ENCODE assay signal across 23 cellular contexts in genomic region chr4:94216394-94216793, GRCh38. TPM values are rescaled to one million over a fixed set of nuclear protein-coding genes. Genes with fewer than 3 reads are reported as not detected.
DNase-seq lines count a peak whose midpoint lies in the region; ATAC-seq lines count a peak whose summit lies in the region.
"Had no signal": no experiment of that assay in that cellular context is flagged by ENCODE, and none has a peak within 500 bp of the region (broad histone marks: within the 10 kb centered on the region; RNA-seq: fewer than 3 reads in every experiment).

No MANE protein-coding gene starts in this region.

- no peaks in the 10 kb centered on the region for H3K9me3 ChIP-seq in CD4-positive, alpha-beta memory T cell (ENCODE audit: control insufficient read depth in 1 of 2, low read length in 2 of 2)
- H3K9me3 ChIP-seq in T-helper 17 cell (ENCODE audit: control insufficient read depth, low read length, poor library complexity, severe bottlenecking): no peaks in the 10 kb centered on the region

- no peak overlapping the region for H3K27ac Mint-ChIP-seq in activated CD4-positive, alpha-beta memory T cell treated with anti-CD3 and anti-CD28 coated beads for 36 hours
- no peak overlapping the region for H3K27ac Mint-ChIP-seq in activated CD4-positive, alpha-beta memory T cell treated with anti-CD3 and anti-CD28 coated beads, Interleukin-2, amount 10 ng/mL, durations not matched to agents 7 days and 5 days
- peak overlapping the region in 5 of 7 donors; percentile 18 to 52 (median 37) for H3K27ac Mint-ChIP-seq in CD4-positive, alpha-beta memory T cell
- H3K27ac Mint-ChIP-seq in T-helper 17 cell: peak overlapping the region; percentile 77
- peak overlapping the region; percentile 44 for H3K27ac Mint-ChIP-seq in central memory CD8-positive, alpha-beta T cell (ENCODE audit: low read depth)
- H3K27ac Mint-ChIP-seq: HFFc6 had no signal

- H3K9me3 Mint-ChIP-seq in activated CD4-positive, alpha-beta memory T cell treated with anti-CD3 and anti-CD28 coated beads for 36 hours: no peaks in the 10 kb centered on the region
- no peaks in the 10 kb centered on the region for H3K9me3 Mint-ChIP-seq in activated CD4-positive, alpha-beta memory T cell treated with anti-CD3 and anti-CD28 coated beads, Interleukin-2, amount 10 ng/mL, durations not matched to agents 7 days and 5 days
- peaks cover 0 to 2% (median 0%) of the 10 kb centered on the region in 8 donors for H3K9me3 Mint-ChIP-seq in CD4-positive, alpha-beta memory T cell
- no peaks in the 10 kb centered on the region for H3K9me3 Mint-ChIP-seq in central memory CD8-positive, alpha-beta T cell
- H3K9me3 Mint-ChIP-seq: H9, HFFc6 had no signal

- H3K4me3 ChIP-seq in CD4-positive, alpha-beta memory T cell (ENCODE audit: low read length in 2 of 2): no peak overlapping the region
- H3K4me3 ChIP-seq: GM23248, PC-9 had no signal

- intact Hi-C loops in activated CD4-positive, alpha-beta memory T cell treated with anti-CD3 and anti-CD28 coated beads for 36 hours (cut with micrococcal nuclease): loop anchor here (1.0 kb wide), 1 partner anchor 8 kb away; no protein-coding TSS in a partner anchor
- intact Hi-C loops in CD4-positive, alpha-beta memory T cell (cut with micrococcal nuclease): no loop called here

- peak; percentile 42 for DNase-seq in activated CD4-positive, alpha-beta memory T cell treated with anti-CD3 and anti-CD28 coated beads for 36 hours
- no peak for DNase-seq in activated CD4-positive, alpha-beta memory T cell treated with anti-CD3 and anti-CD28 coated beads, Interleukin-2, amount 10 ng/mL, durations not matched to agents 7 days and 5 days
- DNase-seq in CD4-positive, alpha-beta memory T cell: no peak
- DNase-seq in T-helper 17 cell (no peak), kidney glomerular epithelial cell (lab: John Stamatoyannopoulos, UW) (no peak), HK-2 (ENCODE audit: unreplicated experiment) (no peak)
- no peak for DNase-seq in central memory CD8-positive, alpha-beta T cell (ENCODE audit: low spot score in 2 of 2)
- DNase-seq: AML-193, C1 segment of cervical spinal cord, GM23248, H9, HFFc6, KG1, NCI-H1105, NCI-H146, NCI-H2029 treated with DMSO at 0.1 percent for 48 hours, NCI-H226, NCI-H510A treated with DMSO at 0.1 percent for 48 hours, NCI-H748 treated with DMSO at 0.1 percent for 48 hours, PC-9, RPMI8226, SHP77 had no signal

- POLR2A ChIA-PET in activated CD4-positive, alpha-beta memory T cell treated with anti-CD3 and anti-CD28 coated beads for 36 hours (lab: Charles Lee): no interaction called here
- POLR2A ChIA-PET in activated CD4-positive, alpha-beta memory T cell treated with anti-CD3 and anti-CD28 coated beads, Interleukin-2, amount 10 ng/mL, durations not matched to agents 7 days and 5 days (lab: Charles Lee): no interaction called here
- POLR2A ChIA-PET in CD4-positive, alpha-beta memory T cell (lab: Charles Lee; ENCODE audit: partially characterized antibody): interaction anchor here (0.7 kb wide), 1 partner anchor 8 kb away, joined by 5 read pairs; no protein-coding TSS in a partner anchor

- peaks cover 26% of the 10 kb centered on the region for H3K4me1 ChIP-seq in CD4-positive, alpha-beta memory T cell (ENCODE audit: insufficient read depth, low read length)

- CTCF ChIA-PET in activated CD4-positive, alpha-beta memory T cell treated with anti-CD3 and anti-CD28 coated beads for 36 hours (lab: Charles Lee): no interaction called here
- CTCF ChIA-PET in activated CD4-positive, alpha-beta memory T cell treated with anti-CD3 and anti-CD28 coated beads, Interleukin-2, amount 10 ng/mL, durations not matched to agents 7 days and 5 days (lab: Charles Lee): no interaction called here
- CTCF ChIA-PET in CD4-positive, alpha-beta memory T cell (lab: Charles Lee; ENCODE audit: partially characterized antibody): no interaction called here

- no peak overlapping the region for H3K27ac ChIP-seq in CD4-positive, alpha-beta memory T cell (ENCODE audit: low read depth, low read length)
- H3K27ac ChIP-seq: GM23248, PC-9 had no signal

- no peak for ATAC-seq in T-helper 17 cell
- ATAC-seq in central memory CD8-positive, alpha-beta T cell (replicated peaks; ENCODE audit: extremely low read depth, poor library complexity, severe bottlenecking): no peak
- no peak for ATAC-seq in GM21737 (IDR thresholded peaks at IDR 0.05; ENCODE audit: unreplicated experiment)

- peaks cover 45% of the 10 kb centered on the region for H3K4me1 Mint-ChIP-seq in activated CD4-positive, alpha-beta memory T cell treated with anti-CD3 and anti-CD28 coated beads for 36 hours (ENCODE audit: low read depth)
- H3K4me1 Mint-ChIP-seq in activated CD4-positive, alpha-beta memory T cell treated with anti-CD3 and anti-CD28 coated beads, Interleukin-2, amount 10 ng/mL, durations not matched to agents 7 days and 5 days: peaks cover 44% of the 10 kb centered on the region
- H3K4me1 Mint-ChIP-seq in CD4-positive, alpha-beta memory T cell: peaks cover 26 to 52% (median 45%) of the 10 kb centered on the region in 4 donors
- peaks cover 30% of the 10 kb centered on the region for H3K4me1 Mint-ChIP-seq in T-helper 17 cell
- peaks cover 53% of the 10 kb centered on the region for H3K4me1 Mint-ChIP-seq in central memory CD8-positive, alpha-beta T cell

- H3K27me3 Mint-ChIP-seq in activated CD4-positive, alpha-beta memory T cell treated with anti-CD3 and anti-CD28 coated beads for 36 hours: no peaks in the 10 kb centered on the region
- no peaks in the 10 kb centered on the region for H3K27me3 Mint-ChIP-seq in activated CD4-positive, alpha-beta memory T cell treated with anti-CD3 and anti-CD28 coated beads, Interleukin-2, amount 10 ng/mL, durations not matched to agents 7 days and 5 days
- H3K27me3 Mint-ChIP-seq in CD4-positive, alpha-beta memory T cell: no peaks in the 10 kb centered on the region
- H3K27me3 Mint-ChIP-seq in T-helper 17 cell: no peaks in the 10 kb centered on the region
- no peaks in the 10 kb centered on the region for H3K27me3 Mint-ChIP-seq in central memory CD8-positive, alpha-beta T cell

- no peak overlapping the region for H3K4me3 Mint-ChIP-seq in activated CD4-positive, alpha-beta memory T cell treated with anti-CD3 and anti-CD28 coated beads for 36 hours
- no peak overlapping the region for H3K4me3 Mint-ChIP-seq in activated CD4-positive, alpha-beta memory T cell treated with anti-CD3 and anti-CD28 coated beads, Interleukin-2, amount 10 ng/mL, durations not matched to agents 7 days and 5 days
- H3K4me3 Mint-ChIP-seq in CD4-positive, alpha-beta memory T cell: no peak overlapping the region
- peak overlapping the region; percentile 33 for H3K4me3 Mint-ChIP-seq in T-helper 17 cell
- no peak overlapping the region for H3K4me3 Mint-ChIP-seq in central memory CD8-positive, alpha-beta T cell
- H3K4me3 Mint-ChIP-seq: H9, HFFc6 had no signal

- peaks cover 52% of the 10 kb centered on the region for H3K36me3 Mint-ChIP-seq in activated CD4-positive, alpha-beta memory T cell treated with anti-CD3 and anti-CD28 coated beads for 36 hours
- peaks cover 73% of the 10 kb centered on the region for H3K36me3 Mint-ChIP-seq in activated CD4-positive, alpha-beta memory T cell treated with anti-CD3 and anti-CD28 coated beads, Interleukin-2, amount 10 ng/mL, durations not matched to agents 7 days and 5 days (ENCODE audit: low read depth)
- peaks cover 51 to 56% of the 10 kb centered on the region in 2 donors for H3K36me3 Mint-ChIP-seq in CD4-positive, alpha-beta memory T cell
- H3K36me3 Mint-ChIP-seq in T-helper 17 cell (ENCODE audit: low read depth): peaks cover 8% of the 10 kb centered on the region
- H3K36me3 Mint-ChIP-seq in central memory CD8-positive, alpha-beta T cell (ENCODE audit: insufficient read depth): peaks cover 38% of the 10 kb centered on the region

- H3K27me3 ChIP-seq in CD4-positive, alpha-beta memory T cell (ENCODE audit: insufficient read depth, low read length): no peaks in the 10 kb centered on the region

- H3K36me3 ChIP-seq in CD4-positive, alpha-beta memory T cell (ENCODE audit: insufficient read depth, low read length): peaks cover 8% of the 10 kb centered on the region

RNA-seq across cellular contexts. Expression of gene SMARCAD1, which starts 8.7 kb away (rescaled TPM):
- 10 to 100 TPM; 26.5 to 28.0 TPM for total RNA-seq in activated CD4-positive, alpha-beta memory T cell treated with anti-CD3 and anti-CD28 coated beads for 36 hours
- 10 to 100 TPM; 28.4 to 30.0 TPM for total RNA-seq in activated CD4-positive, alpha-beta memory T cell treated with anti-CD3 and anti-CD28 coated beads, Interleukin-2, amount 10 ng/mL, durations not matched to agents 7 days and 5 days
- 10 to 100 TPM; 28.7 to 30.7 TPM for total RNA-seq in CD4-positive, alpha-beta memory T cell
- 10 to 100 TPM; 13.4 to 14.0 TPM for polyA plus RNA-seq in CD4-positive, alpha-beta memory T cell
- total RNA-seq in T-helper 17 cell: 10 to 100 TPM; 12.3 to 15.9 TPM

Comparison
In these comparisons a context has a peak if more than half of its experiments do, and no peak if none do; other contexts are left out.
1. H3K27ac Mint-ChIP-seq: peak in CD4-positive, alpha-beta memory T cell (5 of 7), T-helper 17 cell (single experiment) and central memory CD8-positive, alpha-beta T cell (single experiment); none in activated CD4-positive, alpha-beta memory T cell treated with anti-CD3 and anti-CD28 coated beads for 36 hours (single experiment) and activated CD4-positive, alpha-beta memory T cell treated with anti-CD3 and anti-CD28 coated beads, Interleukin-2, amount 10 ng/mL, durations not matched to agents 7 days and 5 days (single experiment).